ENCODE assay signal across 14 cellular contexts in genomic region chr11:73087730-73088129, GRCh38. TPM values are rescaled to one million over a fixed set of nuclear protein-coding genes. Genes with fewer than 3 reads are reported as not detected.
DNase-seq lines count a peak whose midpoint lies in the region; ATAC-seq, FAIRE-seq and TF ChIP-seq lines count a peak whose summit lies in the region.
"Had no signal": no experiment of that assay in that cellular context is flagged by ENCODE, and none has a peak within 500 bp of the region (broad histone marks: within the 10 kb centered on the region; RNA-seq: fewer than 3 reads in every experiment).

No MANE protein-coding gene starts in this region.

- H3K4me1 Mint-ChIP-seq in activated B cell treated with CpG ODN at 0.5 μM for 24 hours = peaks cover 62% of the 10 kb centered on the region
- H3K4me1 Mint-ChIP-seq in activated T-cell treated with anti-CD3 and anti-CD28 coated beads, Interleukin-2, amount 50 U/mL, for 4 hours (ENCODE audit: low read depth) = peaks cover 23% of the 10 kb centered on the region

- intact Hi-C loops in activated B cell treated with CpG ODN at 0.5 μM for 24 hours (cut with micrococcal nuclease) = loop anchor here (2.0 to 5.0 kb wide), 3 partner anchors 15 to 90 kb away; no protein-coding TSS in a partner anchor

- H3K27ac ChIP-seq in AG04450 (ENCODE audit: low read depth, low read length) = peak overlapping the region; percentile 13
- H3K27ac ChIP-seq: body of pancreas, SJCRH30 had no signal

- H3K4me3 ChIP-seq in AG04450 (ENCODE audit: low read depth, low read length) = no peak overlapping the region
- H3K4me3 ChIP-seq: body of pancreas, heart left ventricle, SJCRH30 had no signal

- CTCF ChIA-PET in AG04450 (lab: Charles Lee) (interaction anchor here (1.5 to 1.6 kb wide), 2 partner anchors 55 to 91 kb away, joined by 4 to 6 read pairs; partner anchors contain the start of gene FCHSD2), activated B cell treated with CpG ODN at 0.5 μM for 24 hours (lab: Charles Lee) (interaction anchor here (1.0 kb wide), 1 partner anchor 90 kb away, joined by 3 read pairs; no protein-coding TSS in a partner anchor)

- DNase-seq in AG04450 (ENCODE audit: low read depth, low spot score) = no peak
- no peak for DNase-seq in H54 (ENCODE audit: insufficient read length, low spot score)
- DNase-seq in activated B cell treated with CpG ODN at 0.5 μM for 24 hours = no peak
- peak; percentile 65 for DNase-seq in iris pigment epithelial cell (ENCODE audit: low read depth)
- no peak for DNase-seq in DMS79 (lab: John Stamatoyannopoulos, UW)
- DNase-seq in activated T-cell treated with anti-CD3 and anti-CD28 coated beads, Interleukin-2, amount 50 U/mL, for 4 hours = no peak
- no peak for DNase-seq in NCI-H82 treated with DMSO at 0.1 percent for 48 hours (lab: John Stamatoyannopoulos, UW; ENCODE audit: unreplicated experiment)
- DNase-seq: activated CD4-positive, alpha-beta T cell treated with anti-CD3 and anti-CD28 coated beads, Interleukin-2, amount 50 U/mL, for 1 hour; BE2C; heart left ventricle; NCI-H146; SJCRH30 had no signal

- H3K27ac Mint-ChIP-seq in activated B cell treated with CpG ODN at 0.5 μM for 24 hours = peak overlapping the region; percentile 72

- no peaks in the 10 kb centered on the region for H3K27me3 Mint-ChIP-seq in activated B cell treated with CpG ODN at 0.5 μM for 24 hours
- no peaks in the 10 kb centered on the region for H3K27me3 Mint-ChIP-seq in activated T-cell treated with anti-CD3 and anti-CD28 coated beads, Interleukin-2, amount 50 U/mL, for 4 hours (ENCODE audit: low read depth)

- no peaks in the 10 kb centered on the region; the same call in 1 of the 2 replicates for H3K9me3 ChIP-seq in AG04450 (ENCODE audit: control insufficient read depth, insufficient read depth, low read length)
- H3K9me3 ChIP-seq: BE2C, body of pancreas, heart left ventricle, SJCRH30 had no signal

- H3K9me3 Mint-ChIP-seq in activated B cell treated with CpG ODN at 0.5 μM for 24 hours = no peaks in the 10 kb centered on the region
- H3K9me3 Mint-ChIP-seq in activated T-cell treated with anti-CD3 and anti-CD28 coated beads, Interleukin-2, amount 50 U/mL, for 4 hours = no peaks in the 10 kb centered on the region

- TF ChIP-seq CTCF in AG04450 (IDR thresholded peaks at IDR 0.05; ENCODE audit: low read depth, low read length) (no peak), activated B cell treated with CpG ODN at 0.5 μM for 24 hours (IDR thresholded peaks at IDR 0.05) (no peak)

- ATAC-seq in activated B cell treated with CpG ODN at 0.5 μM for 24 hours (ENCODE audit: low read depth) = peak; percentile 74
- no peak for ATAC-seq in activated T-cell treated with anti-CD3 and anti-CD28 coated beads, Interleukin-2, amount 50 U/mL, for 4 hours
- no peak for ATAC-seq in GM19455 (IDR thresholded peaks at IDR 0.05; ENCODE audit: unreplicated experiment)
- ATAC-seq: body of pancreas had no signal

- POLR2A ChIA-PET in AG04450 (lab: Yijun Ruan, JAX) (interaction anchor here (0.7 kb wide), 1 partner anchor 222 kb away, joined by 5 read pairs; no protein-coding TSS in a partner anchor), activated B cell treated with CpG ODN at 0.5 μM for 24 hours (lab: Charles Lee) (interaction anchor here (0.7 to 1.6 kb wide), 4 partner anchors 17 to 55 kb away, joined by 3 to 5 read pairs (median 4); partner anchors contain the start of gene FCHSD2)

- no peaks in the 10 kb centered on the region for H3K27me3 ChIP-seq in AG04450 (ENCODE audit: control insufficient read depth, insufficient read depth, low read length)
- H3K27me3 ChIP-seq: BE2C, body of pancreas, heart left ventricle, SJCRH30 had no signal

- H3K36me3 Mint-ChIP-seq in activated B cell treated with CpG ODN at 0.5 μM for 24 hours (ENCODE audit: low read depth) = peaks cover 56% of the 10 kb centered on the region
- H3K36me3 Mint-ChIP-seq in activated T-cell treated with anti-CD3 and anti-CD28 coated beads, Interleukin-2, amount 50 U/mL, for 4 hours (ENCODE audit: insufficient read depth) = peaks cover 14% of the 10 kb centered on the region

- peak; percentile 68 for FAIRE-seq in H54 (lab: Jason Lieb, UNC)

- TF ChIP-seq POLR2A in H54 (IDR thresholded peaks at IDR 0.05; ENCODE audit: low read depth, low read length) = no peak

- peak overlapping the region; percentile 36 for H3K4me3 Mint-ChIP-seq in activated B cell treated with CpG ODN at 0.5 μM for 24 hours
- H3K4me3 Mint-ChIP-seq in activated T-cell treated with anti-CD3 and anti-CD28 coated beads, Interleukin-2, amount 50 U/mL, for 4 hours = no peak overlapping the region

RNA-seq across cellular contexts. Expression of gene FCHSD2, which starts 54.4 kb away (rescaled TPM):
- polyA plus RNA-seq in AG04450 (2011; rRNA removed) = 21.2 and 24.7 TPM in 2 replicates
- polyA minus RNA-seq in AG04450 (2011; rRNA and poly(A)+ RNA removed) = 18.0 and 18.3 TPM in 2 replicates
- 176 and 207 TPM in 2 replicates for total RNA-seq in activated B cell treated with CpG ODN at 0.5 μM for 24 hours
- 10 to 100 TPM; 16.3 to 25.0 (median 20.3) TPM for total RNA-seq in activated T-cell treated with anti-CD3 and anti-CD28 coated beads, Interleukin-2, amount 50 U/mL, for 4 hours
